Comparison of ENCODE assay signal across 8 cellular contexts in genomic region chr16:11597268-11597690, GRCh38. TPM values are rescaled to one million over a fixed set of nuclear protein-coding genes. Genes with fewer than 3 reads are reported as not detected.
DNase-seq lines count a peak whose midpoint lies in the region; ATAC-seq and TF ChIP-seq lines count a peak whose summit lies in the region.

No MANE protein-coding gene starts in this region.

- H3K9me3 ChIP-seq in lung (ENCODE audit: control insufficient read depth in 2 of 2, insufficient read depth in 1 of 2, low read length in 1 of 2), result no peaks in the 10 kb centered on the region

- H3K27me3 Mint-ChIP-seq in activated naive CD4-positive, alpha-beta T cell treated with anti-CD3 and anti-CD28 coated beads, Interleukin-2, amount 10 ng/mL, durations not matched to agents 7 days and 5 days, result peaks cover 34% of the 10 kb centered on the region
- no peaks in the 10 kb centered on the region for H3K27me3 Mint-ChIP-seq in activated naive CD8-positive, alpha-beta T cell
- peaks cover 4% of the 10 kb centered on the region for H3K27me3 Mint-ChIP-seq in endothelial cell (ENCODE audit: unreplicated experiment)

- TF ChIP-seq CTCF in lung (IDR thresholded peaks at IDR 0.05; ENCODE audit: control extremely low read depth, extremely low read depth) (no peak), endothelial cell (IDR thresholded peaks at IDR 0.05; ENCODE audit: unreplicated experiment) (no peak)

- H3K36me3 Mint-ChIP-seq in activated naive CD4-positive, alpha-beta T cell treated with anti-CD3 and anti-CD28 coated beads, Interleukin-2, amount 10 ng/mL, durations not matched to agents 7 days and 5 days, result no peaks in the 10 kb centered on the region
- H3K36me3 Mint-ChIP-seq in activated naive CD8-positive, alpha-beta T cell, result no peaks in the 10 kb centered on the region
- no peaks in the 10 kb centered on the region for H3K36me3 Mint-ChIP-seq in endothelial cell (ENCODE audit: low read depth, unreplicated experiment)

- ATAC-seq in lung (ENCODE audit: insufficient read depth, low FRiP score), result peak; percentile 75
- no peak for ATAC-seq in GM18511 (IDR thresholded peaks at IDR 0.05; ENCODE audit: unreplicated experiment)
- no peak for ATAC-seq in HG02678 (IDR thresholded peaks at IDR 0.05; ENCODE audit: unreplicated experiment)

- DNase-seq in activated naive CD4-positive, alpha-beta T cell treated with anti-CD3 and anti-CD28 coated beads, Interleukin-2, amount 10 ng/mL, durations not matched to agents 7 days and 5 days, result no peak
- no peak for DNase-seq in activated naive CD4-positive, alpha-beta T cell (lab: John Stamatoyannopoulos, UW)
- DNase-seq in lung (ENCODE audit: low spot score), result no peak
- no peak for DNase-seq in endothelial cell (ENCODE audit: low spot score)

- H3K4me1 ChIP-seq in lung (ENCODE audit: control insufficient read depth in 2 of 2, insufficient read depth in 2 of 2, low read length in 2 of 2), result peaks cover 0 to 3% of the 10 kb centered on the region in 2 donors
- H3K4me1 ChIP-seq in urinary bladder (ENCODE audit: insufficient read depth), result peaks cover 2% of the 10 kb centered on the region

- H3K9me3 Mint-ChIP-seq in activated naive CD4-positive, alpha-beta T cell treated with anti-CD3 and anti-CD28 coated beads, Interleukin-2, amount 10 ng/mL, durations not matched to agents 7 days and 5 days, result no peaks in the 10 kb centered on the region
- no peaks in the 10 kb centered on the region for H3K9me3 Mint-ChIP-seq in activated naive CD8-positive, alpha-beta T cell (ENCODE audit: low read depth)
- H3K9me3 Mint-ChIP-seq in endothelial cell (ENCODE audit: unreplicated experiment), result no peaks in the 10 kb centered on the region

- no peak overlapping the region for H3K4me3 ChIP-seq in lung
- no peak overlapping the region for H3K4me3 ChIP-seq in urinary bladder (ENCODE audit: low read depth, low read length)

- peak overlapping the region; percentile 67 for H3K27ac Mint-ChIP-seq in activated naive CD4-positive, alpha-beta T cell treated with anti-CD3 and anti-CD28 coated beads, Interleukin-2, amount 10 ng/mL, durations not matched to agents 7 days and 5 days
- peak overlapping the region; percentile 72 for H3K27ac Mint-ChIP-seq in activated naive CD8-positive, alpha-beta T cell
- H3K27ac Mint-ChIP-seq in endothelial cell (ENCODE audit: unreplicated experiment), result no peak overlapping the region

- CTCF ChIA-PET in activated naive CD4-positive, alpha-beta T cell treated with anti-CD3 and anti-CD28 coated beads, Interleukin-2, amount 10 ng/mL, durations not matched to agents 7 days and 5 days (lab: Charles Lee), result interaction anchor here (0.7 to 2.0 kb wide), 2 partner anchors 8 to 65 kb away, joined by 3 to 8 read pairs; no protein-coding TSS in a partner anchor

- peaks cover 2% of the 10 kb centered on the region for H3K27me3 ChIP-seq in lung (ENCODE audit: control insufficient read depth, insufficient read depth)

- H3K4me3 Mint-ChIP-seq in activated naive CD4-positive, alpha-beta T cell treated with anti-CD3 and anti-CD28 coated beads, Interleukin-2, amount 10 ng/mL, durations not matched to agents 7 days and 5 days, result no peak overlapping the region
- H3K4me3 Mint-ChIP-seq in activated naive CD8-positive, alpha-beta T cell, result peak overlapping the region; percentile 4
- no peak overlapping the region for H3K4me3 Mint-ChIP-seq in endothelial cell (ENCODE audit: unreplicated experiment)

- 34 to 44% methylated on average over 5 of the region's 5 CpGs for WGBS in lung, 2 donors
- WGBS in urinary bladder, result 49% methylated on average over 5 of the region's 5 CpGs

- peaks cover 18% of the 10 kb centered on the region for H3K4me1 Mint-ChIP-seq in activated naive CD4-positive, alpha-beta T cell treated with anti-CD3 and anti-CD28 coated beads, Interleukin-2, amount 10 ng/mL, durations not matched to agents 7 days and 5 days
- H3K4me1 Mint-ChIP-seq in activated naive CD8-positive, alpha-beta T cell (ENCODE audit: low read depth), result peaks cover 18% of the 10 kb centered on the region
- no peaks in the 10 kb centered on the region for H3K4me1 Mint-ChIP-seq in endothelial cell (ENCODE audit: unreplicated experiment)

- no peaks in the 10 kb centered on the region for H3K36me3 ChIP-seq in lung (ENCODE audit: control insufficient read depth in 2 of 2, insufficient read depth in 2 of 2, low read length in 2 of 2)
- no peaks in the 10 kb centered on the region for H3K36me3 ChIP-seq in urinary bladder (ENCODE audit: insufficient read depth)

- H3K27ac ChIP-seq in lung (ENCODE audit: low read depth in 1 of 2, low read length in 1 of 2), result peak overlapping the region in 1 of 2 donors; percentile 83
- peak overlapping the region; percentile 30 for H3K27ac ChIP-seq in urinary bladder (ENCODE audit: low read depth)

RNA-seq across cellular contexts. Expression of gene LITAF, which starts 10.6 kb away (rescaled TPM):
- 100 to 1,000 TPM in 1 of 2 donors, 10 to 100 TPM in 1; 89.8 to 203 TPM for total RNA-seq in lung
- polyA plus RNA-seq in lung, result 100 to 1,000 TPM in 1 of 2 donors, 10 to 100 TPM in 1; 66.4 to 406 TPM
- total RNA-seq in urinary bladder, result 69.7 TPM
- polyA plus RNA-seq in urinary bladder, result 120 TPM
- total RNA-seq in endothelial cell (ENCODE audit: unreplicated experiment), result 70.9 TPM
